In genomic region chr3:184639351-184639750, GRCh38 we compare ENCODE assay signal across 23 cellular contexts.
A peak's percentile ranks its signal among the peaks of the same experiment; 100 is the strongest.
DNase-seq lines count a peak whose midpoint lies in the region; ATAC-seq, FAIRE-seq and TF ChIP-seq lines count a peak whose summit lies in the region.
"Had no signal": no experiment of that assay in that cellular context is flagged by ENCODE, and none has a peak within 500 bp of the region (broad histone marks: within the 10 kb centered on the region; RNA-seq: fewer than 3 reads in every experiment).

No MANE protein-coding gene starts in this region.

- peaks cover 1 to 6% of the 10 kb centered on the region in 2 experiments; a peak in 3 of 4 replicates for H3K27me3 ChIP-seq in GM12878 (replicated peaks in 1 of 2; ENCODE audit: control insufficient read depth in 2 of 2, insufficient read depth in 2 of 2, low read length in 1 of 2)
- no peaks in the 10 kb centered on the region for H3K27me3 ChIP-seq in Karpas-422 (ENCODE audit: low read length)
- H3K27me3 ChIP-seq: ovary had no signal

- H2AFZ ChIP-seq in GM12878 (ENCODE audit: control insufficient read depth, low read depth, low read length) (no peak overlapping the region), Karpas-422 (ENCODE audit: low read length) (no peak overlapping the region)
- H2AFZ ChIP-seq: PC-9 had no signal

- CTCF ChIA-PET in GM12878 (lab: Yijun Ruan, JAX), result no interaction called here

- H4K20me1 ChIP-seq in GM12878 (ENCODE audit: control insufficient read depth, insufficient read depth), result no peaks in the 10 kb centered on the region
- no peaks in the 10 kb centered on the region for H4K20me1 ChIP-seq in Karpas-422 (ENCODE audit: insufficient read depth, low read depth, low read length)

- H3K4me2 ChIP-seq in GM12878 (ENCODE audit: control insufficient read depth, insufficient read depth) (no peak overlapping the region), Karpas-422 (ENCODE audit: low read depth, low read length, poor library complexity, severe bottlenecking) (no peak overlapping the region)

- H3K27ac ChIP-seq in GM12878 (ENCODE audit: control insufficient read depth, insufficient read depth) (no peak overlapping the region), Karpas-422 (ENCODE audit: low read length) (no peak overlapping the region)
- H3K27ac ChIP-seq: ovary, PC-9, WERI-Rb-1 had no signal

- no peak for TF ChIP-seq RAD21 in GM12878 (IDR thresholded peaks at IDR 0.05; ENCODE audit: insufficient read depth, low read depth, low read length)

- no peak for FAIRE-seq in GM12878 (lab: Jason Lieb, UNC)
- FAIRE-seq: A204.1, endothelial cell of umbilical vein, islet of Langerhans had no signal

- TF ChIP-seq POLR2A in GM12878 (IDR thresholded peaks at IDR 0.05; ENCODE audit: low read depth, low read length), result no peak

- no peak for TF ChIP-seq EP300 in GM12878 (IDR thresholded peaks at IDR 0.05; ENCODE audit: borderline replicate concordance in 1 of 2, control insufficient read depth in 1 of 2, low read depth in 2 of 2, low read length in 2 of 2)

- POLR2A ChIA-PET in GM12878 (lab: Charles Lee), result no interaction called here

- H3K9me2 ChIP-seq in Karpas-422 (replicated peaks; ENCODE audit: insufficient read depth, low read length), result no peaks in the 10 kb centered on the region

- 66% methylated on average over 6 of the region's 6 CpGs for WGBS in GM12878 (ENCODE audit: insufficient coverage, insufficient replicate concordance, low lambda C conversion rate, missing lambda C conversion rate)

- H3K9ac ChIP-seq in GM12878 (ENCODE audit: control insufficient read depth, insufficient read depth, low read length) (no peak overlapping the region), Karpas-422 (ENCODE audit: low read length) (no peak overlapping the region)

- DNase-seq in NCI-H524 (lab: John Stamatoyannopoulos, UW), result peak; percentile 24 to 60
- no peak for DNase-seq in NCI-H524 treated with DMSO at 0.1 percent for 48 hours (lab: John Stamatoyannopoulos, UW)
- peak; percentile 10 for DNase-seq in NCI-H2029 (lab: John Stamatoyannopoulos, UW)
- DNase-seq in GM12878 (ENCODE audit: low read depth, low spot score), result no peak
- peak; percentile 91 for DNase-seq in renal cortical epithelial cell (ENCODE audit: low read depth)
- DNase-seq in NCI-H146 treated with DMSO at 0.1 percent for 48 hours (lab: John Stamatoyannopoulos, UW; ENCODE audit: unreplicated experiment), result no peak
- no peak for DNase-seq in Karpas-422
- DNase-seq: activated naive CD4-positive, alpha-beta T cell treated with anti-CD3 and anti-CD28 coated beads for 36 hours; AML-193; amniotic stem cell; DND-41; HCEC 1CT; natural killer cell; NCI-H2081; ovary; SIG-M5; T1000; WERI-Rb-1 had no signal

- SMC1A ChIA-PET in GM12878 (lab: Charles Lee; ENCODE audit: uncharacterized antibody, unreplicated experiment), result no interaction called here

- BruUV-seq in GM12878 (replicated peaks; lab: Mats Ljungman, UMichigan), result no TSS peak

- ATAC-seq in GM12878 (no peak), SK-N-SH treated with all-trans-retinoic acid at 6 μM for 48 hours (no peak)
- ATAC-seq: natural killer cell had no signal

- H3K9me3 ChIP-seq in GM12878 (replicated peaks; ENCODE audit: control insufficient read depth, insufficient read depth, low read length), result no peaks in the 10 kb centered on the region
- no peaks in the 10 kb centered on the region for H3K9me3 ChIP-seq in Karpas-422 (ENCODE audit: low read length)
- H3K9me3 ChIP-seq: ovary had no signal

- H3K36me3 ChIP-seq in GM12878 (ENCODE audit: control insufficient read depth in 2 of 2, insufficient read depth in 2 of 2, low read length in 1 of 2) (no peaks in the 10 kb centered on the region), Karpas-422 (ENCODE audit: insufficient read depth, low read length) (no peaks in the 10 kb centered on the region)
- H3K36me3 ChIP-seq: ovary, WERI-Rb-1 had no signal

- intact Hi-C loops in GM12878 (cut with micrococcal nuclease; ENCODE audit: unreplicated experiment), result no loop called here

- no peak for TF ChIP-seq CTCF in GM12878 (IDR thresholded peaks at IDR 0.05 in 2 of 3, conservative IDR thresholded peaks at IDR 0.05 in 1 of 3; ENCODE audit: control insufficient read depth in 2 of 3, extremely low read depth in 1 of 3, insufficient read depth in 1 of 3, low read depth in 3 of 3, low read length in 3 of 3)

- H3K4me1 ChIP-seq in GM12878 (ENCODE audit: control insufficient read depth, insufficient read depth, low read length) (no peaks in the 10 kb centered on the region), Karpas-422 (ENCODE audit: low read length) (no peaks in the 10 kb centered on the region)

- no peaks in the 10 kb centered on the region for H3K79me2 ChIP-seq in GM12878 (ENCODE audit: control insufficient read depth, insufficient read depth, low read length)
- H3K79me2 ChIP-seq in Karpas-422 (ENCODE audit: low read length), result no peaks in the 10 kb centered on the region

- RAD21 ChIA-PET in GM12878 (lab: Charles Lee; ENCODE audit: unreplicated experiment), result no interaction called here

- in situ Hi-C loops in GM12878 (cut with MboI), result no loop called here

- no peak overlapping the region for H3K4me3 ChIP-seq in GM12878
- H3K4me3 ChIP-seq in Karpas-422 (ENCODE audit: low read length), result no peak overlapping the region
- H3K4me3 ChIP-seq: ovary, PC-9 had no signal

TF ChIP-seq in GM12878, 131 proteins besides CTCF, POLR2A, EP300 and RAD21:
- TF ChIP-seq BRCA1 (IDR thresholded peaks at IDR 0.05; ENCODE audit: low read depth, low read length), result no peak
- no peak for TF ChIP-seq STAT1 (conservative IDR thresholded peaks at IDR 0.05)
- no peak for TF ChIP-seq RCOR1 (conservative IDR thresholded peaks at IDR 0.05; ENCODE audit: low read depth, low read length)
- TF ChIP-seq ZNF24 (IDR thresholded peaks at IDR 0.05), result no peak
- TF ChIP-seq SMAD1 (IDR thresholded peaks at IDR 0.05; ENCODE audit: low read depth, partially characterized antibody), result no peak
- TF ChIP-seq ZNF217 (IDR thresholded peaks at IDR 0.05), result no peak
- TF ChIP-seq PAX5 (IDR thresholded peaks at IDR 0.05; ENCODE audit: borderline replicate concordance, low read depth, low read length), result peak; percentile 29; the same call in 1 of the 2 replicates
TF ChIP-seq in GM12878: peak in this region for 1.

TF ChIP-seq in SK-N-SH treated with all-trans-retinoic acid at 6 μM for 48 hours, 23 proteins besides CTCF, POLR2A, EP300 and RAD21 (continues in another document):
- TF ChIP-seq ARNTL (CRISPR knock-in tag; IDR thresholded peaks at IDR 0.05; ENCODE audit: borderline replicate concordance, low read depth), result no peak
- no peak for TF ChIP-seq CSDC2 (CRISPR knock-in tag; IDR thresholded peaks at IDR 0.05)
- TF ChIP-seq GLIS3 (CRISPR knock-in tag; IDR thresholded peaks at IDR 0.05), result no peak
- TF ChIP-seq CSRNP3 (CRISPR knock-in tag; IDR thresholded peaks at IDR 0.05), result no peak
- TF ChIP-seq CREB5 (CRISPR knock-in tag; IDR thresholded peaks at IDR 0.05; ENCODE audit: low read depth), result no peak
- TF ChIP-seq ZNF565 (CRISPR knock-in tag; conservative IDR thresholded peaks at IDR 0.05; ENCODE audit: low read depth), result no peak
- TF ChIP-seq PATZ1 (CRISPR knock-in tag; IDR thresholded peaks at IDR 0.05; ENCODE audit: borderline replicate concordance), result no peak
- no peak for TF ChIP-seq PPARA (CRISPR knock-in tag; IDR thresholded peaks at IDR 0.05; ENCODE audit: borderline replicate concordance)
- no peak for TF ChIP-seq ZFP3 (CRISPR knock-in tag; IDR thresholded peaks at IDR 0.05)

Comparison
In these comparisons a context has a peak if more than half of its experiments do, and no peak if none do; other contexts are left out.
1. DNase-seq: peak in NCI-H524 (2 of 2), NCI-H2029 (single experiment) and renal cortical epithelial cell (single experiment); none in NCI-H524 treated with DMSO at 0.1 percent for 48 hours (single experiment), GM12878 (single experiment), NCI-H146 treated with DMSO at 0.1 percent for 48 hours (single experiment) and Karpas-422 (single experiment).